ENCODE assay signal across 29 cellular contexts in the genomic region with DNA sequence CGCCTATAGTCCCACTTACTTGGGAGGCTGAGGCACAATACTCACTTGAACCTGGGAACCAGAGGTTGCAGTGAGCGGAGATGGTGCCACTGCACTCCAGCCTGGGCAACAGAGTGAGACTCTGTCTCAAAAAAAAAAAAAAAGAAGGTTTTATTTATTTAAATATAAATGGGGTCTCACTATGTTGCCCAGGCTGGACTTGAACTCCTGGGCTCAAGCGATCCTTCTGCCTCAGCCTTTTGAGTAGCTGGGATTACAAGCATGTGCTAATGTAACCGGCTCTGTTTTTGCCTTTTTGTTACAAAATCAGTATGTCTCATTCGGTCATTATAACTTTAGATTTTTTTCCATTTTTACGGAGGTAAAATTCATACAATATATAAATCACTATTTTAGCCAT.
"Had no signal": no experiment of that assay in that cellular context is flagged by ENCODE, and none has a peak within 500 bp of the region (broad histone marks: within the 10 kb centered on the region; RNA-seq: fewer than 3 reads in every experiment).

No MANE protein-coding gene starts in this region.

- H3K79me2 ChIP-seq: hepatocyte had no signal

- H3K4me3 ChIP-seq: colonic mucosa, coronary artery, dorsolateral prefrontal cortex, esophagus muscularis mucosa, esophagus squamous epithelium, gastrocnemius medialis, gastroesophageal sphincter, heart left ventricle, heart right ventricle, hepatocyte had no signal

- H3K4me2 ChIP-seq: hepatocyte had no signal

- H2AFZ ChIP-seq: hepatocyte had no signal

- ATAC-seq: effector memory CD8-positive, alpha-beta T cell; esophagus mucosa; foreskin keratinocyte; gastrocnemius medialis; gastroesophageal sphincter; heart left ventricle; heart right ventricle had no signal

- DNase-seq: colonic mucosa; cortex of kidney; dermis blood vessel endothelial cell; dorsolateral prefrontal cortex; effector CD4-positive, alpha-beta T cell; effector CD8-positive, alpha-beta T cell; effector memory CD4-positive, alpha-beta T cell; effector memory CD8-positive, alpha-beta T cell; endodermal cell; erythroblast; esophagus squamous epithelium; foreskin fibroblast; foreskin keratinocyte; foreskin melanocyte; gastrocnemius medialis; glutamatergic neuron; head of caudate nucleus; heart left ventricle; heart right ventricle had no signal

- H3K27ac ChIP-seq: colonic mucosa, coronary artery, dorsolateral prefrontal cortex, epithelial cell of prostate, esophagus muscularis mucosa, esophagus squamous epithelium, foreskin keratinocyte, gastrocnemius medialis, gastroesophageal sphincter, heart left ventricle, heart right ventricle, hepatocyte had no signal

- H3K4me1 ChIP-seq: colonic mucosa, esophagus muscularis mucosa, esophagus squamous epithelium, foreskin keratinocyte, gastrocnemius medialis, gastroesophageal sphincter, heart left ventricle, heart right ventricle had no signal

- H3K36me3 ChIP-seq: colonic mucosa, esophagus muscularis mucosa, esophagus squamous epithelium, gastrocnemius medialis, gastroesophageal sphincter, heart left ventricle, heart right ventricle had no signal

- H3K9me3 ChIP-seq: colonic mucosa, esophagus muscularis mucosa, esophagus squamous epithelium, gastrocnemius medialis, gastroesophageal sphincter, heart right ventricle had no signal

- FAIRE-seq: colon, endometrium, endothelial cell of umbilical vein, frontal cortex had no signal

- H3K27me3 ChIP-seq: colonic mucosa, dorsolateral prefrontal cortex, gastrocnemius medialis, hepatocyte had no signal
